20 cellular contexts compared by ENCODE assay signal in the genomic region with DNA sequence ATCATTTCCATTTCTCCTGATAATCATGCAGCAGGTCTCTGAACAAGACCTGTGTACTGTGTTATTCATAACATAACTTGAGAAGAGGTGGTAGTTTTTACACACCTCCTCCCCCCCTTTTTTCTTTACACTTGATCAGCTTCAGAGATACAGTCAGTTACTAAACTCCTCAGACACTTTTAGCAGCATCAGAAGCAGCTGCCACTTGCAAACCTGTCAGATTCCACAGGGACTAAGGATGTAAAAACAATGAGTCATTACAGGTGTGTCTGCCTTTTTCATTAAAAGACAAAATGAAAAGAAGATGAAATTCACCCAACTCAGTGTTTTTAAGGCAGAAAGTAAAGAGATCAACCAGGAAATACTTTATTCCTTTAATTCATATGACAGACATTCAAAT.
DNase-seq lines count a peak whose midpoint lies in the region; ATAC-seq, FAIRE-seq and TF ChIP-seq lines count a peak whose summit lies in the region.
"Had no signal": no experiment of that assay in that cellular context is flagged by ENCODE, and none has a peak within 500 bp of the region (broad histone marks: within the 10 kb centered on the region; RNA-seq: fewer than 3 reads in every experiment).

No MANE protein-coding gene starts in this region.

- intact Hi-C loops in natural killer cell (cut with micrococcal nuclease), result no loop called here

- peaks cover 8% of the 10 kb centered on the region for H3K4me1 ChIP-seq in endodermal cell (ENCODE audit: control insufficient read depth, insufficient read depth, low read length)
- H3K4me1 ChIP-seq in small intestine (ENCODE audit: control insufficient read depth in 2 of 2, insufficient read depth in 1 of 2, low read depth in 1 of 2, low read length in 1 of 2), result no peaks in the 10 kb centered on the region
- H3K4me1 ChIP-seq: BE2C had no signal

- H3K36me3 ChIP-seq in endodermal cell (ENCODE audit: control insufficient read depth, insufficient read depth, low read length) (no peaks in the 10 kb centered on the region), small intestine (ENCODE audit: control insufficient read depth in 2 of 2, insufficient read depth in 2 of 2, low read length in 2 of 2) (no peaks in the 10 kb centered on the region)
- H3K36me3 ChIP-seq: BE2C, HAP-1 had no signal

- DNase-seq in NCI-H2107 treated with DMSO at 0.1 percent for 48 hours (lab: John Stamatoyannopoulos, UW; ENCODE audit: unreplicated experiment) (peak; percentile 12), NCI-H2107 (lab: John Stamatoyannopoulos, UW) (no peak), NCI-H2171 (lab: John Stamatoyannopoulos, UW) (peak; percentile 90), endodermal cell (no peak), nephron progenitor cell (no peak), small intestine (no peak), natural killer cell (no peak)
- DNase-seq: BE2C; Caco-2; CD4-positive, CD25-positive, alpha-beta regulatory T cell; NCI-H146; NCI-H2081; OCI-M1; SK-N-SH; T-cell had no signal

- peaks cover 2% of the 10 kb centered on the region for H3K36me3 Mint-ChIP-seq in endodermal cell (ENCODE audit: low read depth)
- no peaks in the 10 kb centered on the region for H3K36me3 Mint-ChIP-seq in nephron progenitor cell (ENCODE audit: low read depth)
- no peaks in the 10 kb centered on the region for H3K36me3 Mint-ChIP-seq in natural killer cell
- H3K36me3 Mint-ChIP-seq: CD4-positive, CD25-positive, alpha-beta regulatory T cell; T-cell had no signal

- H3K27ac ChIP-seq in endodermal cell (ENCODE audit: low read depth, low read length), result no peak overlapping the region
- H3K27ac ChIP-seq in small intestine (ENCODE audit: low read depth in 1 of 2, low read length in 1 of 2), result no peak overlapping the region
- H3K27ac ChIP-seq: HL-60, KMS-11 had no signal

- H3K27me3 Mint-ChIP-seq in endodermal cell (ENCODE audit: insufficient read depth) (no peaks in the 10 kb centered on the region), nephron progenitor cell (ENCODE audit: low read depth, poor library complexity) (no peaks in the 10 kb centered on the region), natural killer cell (ENCODE audit: low read depth in 2 of 2) (no peaks in the 10 kb centered on the region)
- H3K27me3 Mint-ChIP-seq: CD4-positive, CD25-positive, alpha-beta regulatory T cell; T-cell had no signal

- peak overlapping the region; percentile 37 for H3K27ac Mint-ChIP-seq in endodermal cell
- H3K27ac Mint-ChIP-seq in nephron progenitor cell, result peak overlapping the region; percentile 36
- H3K27ac Mint-ChIP-seq in natural killer cell, result no peak overlapping the region
- H3K27ac Mint-ChIP-seq: CD4-positive, CD25-positive, alpha-beta regulatory T cell; T-cell had no signal

- H3K4me1 Mint-ChIP-seq in endodermal cell (peaks cover 45% of the 10 kb centered on the region), nephron progenitor cell (peaks cover 34% of the 10 kb centered on the region), natural killer cell (no peaks in the 10 kb centered on the region)
- H3K4me1 Mint-ChIP-seq: CD4-positive, CD25-positive, alpha-beta regulatory T cell; T-cell had no signal

- no peak for TF ChIP-seq CTCF in endodermal cell (conservative IDR thresholded peaks at IDR 0.05)
- no peak for TF ChIP-seq CTCF in nephron progenitor cell (IDR thresholded peaks at IDR 0.05)
- no peak for TF ChIP-seq CTCF in natural killer cell (IDR thresholded peaks at IDR 0.05)

- H3K9ac ChIP-seq in endodermal cell (ENCODE audit: extremely low read depth, low read length, poor library complexity, severe bottlenecking), result no peak overlapping the region
- H3K9ac ChIP-seq: KMS-11, SK-N-SH had no signal

- H3K27me3 ChIP-seq in endodermal cell (ENCODE audit: control insufficient read depth, insufficient read depth, low read length, poor library complexity, severe bottlenecking) (no peaks in the 10 kb centered on the region), small intestine (ENCODE audit: control insufficient read depth in 2 of 2, insufficient read depth in 2 of 2, low read length in 2 of 2) (no peaks in the 10 kb centered on the region)
- H3K27me3 ChIP-seq: BE2C had no signal

- peaks cover 3% of the 10 kb centered on the region for H3K9me3 Mint-ChIP-seq in endodermal cell
- peaks cover 3% of the 10 kb centered on the region for H3K9me3 Mint-ChIP-seq in nephron progenitor cell
- H3K9me3 Mint-ChIP-seq in natural killer cell, result peaks cover 12 to 14% of the 10 kb centered on the region in 2 donors

- H3K4me3 ChIP-seq in endodermal cell (ENCODE audit: low read length) (no peak overlapping the region), small intestine (ENCODE audit: low read depth in 1 of 2, low read length in 2 of 2) (no peak overlapping the region)
- H3K4me3 ChIP-seq: HAP-1 had no signal

- H3K9me3 ChIP-seq in endodermal cell (ENCODE audit: control insufficient read depth, low read length) (no peaks in the 10 kb centered on the region), small intestine (ENCODE audit: control insufficient read depth, low read depth) (no peaks in the 10 kb centered on the region)
- H3K9me3 ChIP-seq: BE2C, Caco-2, HAP-1, SK-N-SH had no signal

- H3K4me3 Mint-ChIP-seq in endodermal cell (no peak overlapping the region), nephron progenitor cell (no peak overlapping the region), natural killer cell (no peak overlapping the region)
- H3K4me3 Mint-ChIP-seq: CD4-positive, CD25-positive, alpha-beta regulatory T cell; T-cell had no signal

- ATAC-seq in GM21360 (IDR thresholded peaks at IDR 0.05; ENCODE audit: unreplicated experiment), result no peak
- ATAC-seq in natural killer cell, result no peak
- ATAC-seq: T-cell had no signal

- no peak for FAIRE-seq in small intestine (lab: Jason Lieb, UNC)
- FAIRE-seq: A204.1 had no signal

Comparison
In these comparisons a context has a peak if more than half of its experiments do, and no peak if none do; other contexts are left out.
1. DNase-seq: peak in NCI-H2107 treated with DMSO at 0.1 percent for 48 hours (single experiment) and NCI-H2171 (single experiment); none in NCI-H2107 (single experiment), endodermal cell (single experiment), nephron progenitor cell (single experiment), small intestine (single experiment) and natural killer cell (single experiment).
2. H3K27ac Mint-ChIP-seq: peak in endodermal cell (single experiment) and nephron progenitor cell (single experiment); none in natural killer cell (0 of 2).